In the genomic region with DNA sequence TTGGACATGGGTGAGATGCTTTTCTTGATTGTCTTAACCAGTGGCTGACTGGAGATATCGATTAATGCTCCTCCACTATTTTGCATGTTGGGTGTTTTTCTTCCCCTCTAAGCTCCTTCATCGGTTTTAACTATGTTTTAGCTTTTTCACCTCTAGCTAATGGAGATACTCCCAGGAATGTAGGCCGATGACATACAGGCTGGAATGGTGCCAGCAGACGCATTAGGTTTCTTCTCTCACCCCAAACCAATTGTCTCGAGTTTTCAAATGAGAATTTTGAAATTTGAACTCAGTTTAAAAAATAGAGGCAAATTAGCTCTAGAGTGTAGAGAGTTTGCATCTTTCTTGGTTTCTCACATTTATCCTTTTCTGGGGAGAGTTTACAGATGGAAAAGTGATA, we compare ENCODE assay signal across 16 cellular contexts.
"Had no signal": no experiment of that assay in that cellular context is flagged by ENCODE, and none has a peak within 500 bp of the region (broad histone marks: within the 10 kb centered on the region; RNA-seq: fewer than 3 reads in every experiment).

No MANE protein-coding gene starts in this region.

- H3K27me3 Mint-ChIP-seq: activated CD4-positive, alpha-beta T cell treated with anti-CD3 and anti-CD28 coated beads for 36 hours; activated CD8-positive, alpha-beta T cell treated with anti-CD3 and anti-CD28 coated beads for 36 hours; activated naive CD8-positive, alpha-beta T cell treated with anti-CD3 and anti-CD28 coated beads, Interleukin-2, amount 50 U/mL, for 24 hours had no signal

- ATAC-seq: activated CD4-positive, alpha-beta T cell treated with anti-CD3 and anti-CD28 coated beads for 36 hours; activated CD8-positive, alpha-beta T cell treated with anti-CD3 and anti-CD28 coated beads for 36 hours; activated naive CD8-positive, alpha-beta T cell treated with anti-CD3 and anti-CD28 coated beads, Interleukin-2, amount 50 U/mL, for 24 hours; activated T-cell treated with anti-CD3 and anti-CD28 coated beads, Interleukin-2, amount 50 U/mL, for 72 hours; heart left ventricle; left lobe of liver; psoas muscle; right lobe of liver; stimulated activated effector memory CD8-positive, alpha-beta T cell treated with anti-CD3 and anti-CD28 coated beads, Interleukin-12 subunit alpha, Interleukin-12 subunit beta, amount 100 ng/mL, for 72 hours had no signal

- H3K4me1 ChIP-seq: ascending aorta, esophagus squamous epithelium, heart left ventricle, psoas muscle, right lobe of liver, tibial nerve had no signal

- H3K27me3 ChIP-seq: ascending aorta, dorsolateral prefrontal cortex, esophagus squamous epithelium, heart left ventricle, right lobe of liver, tibial nerve had no signal

- H3K27ac ChIP-seq: ascending aorta, dorsolateral prefrontal cortex, esophagus squamous epithelium, heart left ventricle, psoas muscle, right lobe of liver, tibial nerve, WERI-Rb-1 had no signal

- H3K9me3 ChIP-seq: ascending aorta, esophagus squamous epithelium, right lobe of liver had no signal

- H3K4me3 Mint-ChIP-seq: activated CD4-positive, alpha-beta T cell treated with anti-CD3 and anti-CD28 coated beads for 36 hours; activated CD8-positive, alpha-beta T cell treated with anti-CD3 and anti-CD28 coated beads for 36 hours; activated naive CD8-positive, alpha-beta T cell treated with anti-CD3 and anti-CD28 coated beads, Interleukin-2, amount 50 U/mL, for 24 hours; activated T-cell treated with anti-CD3 and anti-CD28 coated beads, Interleukin-2, amount 50 U/mL, for 72 hours; stimulated activated effector memory CD8-positive, alpha-beta T cell treated with anti-CD3 and anti-CD28 coated beads, Interleukin-12 subunit alpha, Interleukin-12 subunit beta, amount 100 ng/mL, for 72 hours had no signal

- DNase-seq: activated CD4-positive, alpha-beta T cell treated with anti-CD3 and anti-CD28 coated beads for 36 hours; activated CD8-positive, alpha-beta memory T cell treated with anti-CD3 and anti-CD28 coated beads, Interleukin-2, amount 50 U/mL, for 4 hours; activated CD8-positive, alpha-beta T cell treated with anti-CD3 and anti-CD28 coated beads for 36 hours; activated naive CD8-positive, alpha-beta T cell treated with anti-CD3 and anti-CD28 coated beads, Interleukin-2, amount 50 U/mL, for 24 hours; activated T-cell treated with anti-CD3 and anti-CD28 coated beads, Interleukin-2, amount 50 U/mL, for 72 hours; dorsolateral prefrontal cortex; esophagus squamous epithelium; foreskin fibroblast; heart left ventricle; psoas muscle; right lobe of liver; WERI-Rb-1 had no signal

- H3K27ac Mint-ChIP-seq: activated CD4-positive, alpha-beta T cell treated with anti-CD3 and anti-CD28 coated beads for 36 hours; activated CD8-positive, alpha-beta T cell treated with anti-CD3 and anti-CD28 coated beads for 36 hours; activated naive CD8-positive, alpha-beta T cell treated with anti-CD3 and anti-CD28 coated beads, Interleukin-2, amount 50 U/mL, for 24 hours; activated T-cell treated with anti-CD3 and anti-CD28 coated beads, Interleukin-2, amount 50 U/mL, for 72 hours; stimulated activated effector memory CD8-positive, alpha-beta T cell treated with anti-CD3 and anti-CD28 coated beads, Interleukin-12 subunit alpha, Interleukin-12 subunit beta, amount 100 ng/mL, for 72 hours had no signal

- H3K36me3 ChIP-seq: ascending aorta, esophagus squamous epithelium, heart left ventricle, right lobe of liver, tibial nerve, WERI-Rb-1 had no signal

- H3K4me3 ChIP-seq: ascending aorta, dorsolateral prefrontal cortex, esophagus squamous epithelium, heart left ventricle, psoas muscle, right lobe of liver, tibial nerve had no signal

- H3K9me3 Mint-ChIP-seq: activated CD8-positive, alpha-beta T cell treated with anti-CD3 and anti-CD28 coated beads for 36 hours had no signal

- H3K36me3 Mint-ChIP-seq: stimulated activated effector memory CD8-positive, alpha-beta T cell treated with anti-CD3 and anti-CD28 coated beads, Interleukin-12 subunit alpha, Interleukin-12 subunit beta, amount 100 ng/mL, for 72 hours had no signal
